2 cellular contexts compared by ENCODE assay signal in genomic region chr2:29052811-29053210, GRCh38.
TF ChIP-seq lines count a peak whose summit lies in the region.

No MANE protein-coding gene starts in this region.

TF ChIP-seq in GM23338, 12 proteins besides CTCF, POLR2A, EP300 and RAD21:
- TF ChIP-seq CREB1 (CRISPR knock-in tag; IDR thresholded peaks at IDR 0.05; ENCODE audit: low read depth) (no peak), POLR2AphosphoS5 (IDR thresholded peaks at IDR 0.05; ENCODE audit: low read depth) (no peak), ZNF114 (CRISPR knock-in tag; IDR thresholded peaks at IDR 0.05) (no peak), ZNF462 (CRISPR knock-in tag; IDR thresholded peaks at IDR 0.05) (no peak), NANOG (IDR thresholded peaks at IDR 0.05; ENCODE audit: borderline replicate concordance) (no peak), ETS1 (IDR thresholded peaks at IDR 0.05) (no peak), JUNB (IDR thresholded peaks at IDR 0.05; ENCODE audit: unreplicated experiment) (no peak)

TF ChIP-seq in H1, 55 proteins besides CTCF, POLR2A, EP300 and RAD21:
- TF ChIP-seq SP1 (IDR thresholded peaks at IDR 0.05; ENCODE audit: low read depth, low read length) (no peak), CHD7 (IDR thresholded peaks at IDR 0.05; ENCODE audit: insufficient replicate concordance, low read length) (no peak), GABPA (IDR thresholded peaks at IDR 0.05; ENCODE audit: borderline replicate concordance, insufficient read depth, low read length) (no peak), POLR2AphosphoS5 (IDR thresholded peaks at IDR 0.05; ENCODE audit: low read depth, low read length) (no peak), SP4 (IDR thresholded peaks at IDR 0.05; ENCODE audit: low read length) (no peak)
